ENCODE assay signal across 16 cellular contexts in genomic region chr14:92800525-92800924, GRCh38. TPM values are rescaled to one million over a fixed set of nuclear protein-coding genes. Genes with fewer than 3 reads are reported as not detected.
DNase-seq lines count a peak whose midpoint lies in the region; ATAC-seq and TF ChIP-seq lines count a peak whose summit lies in the region.
"Had no signal": no experiment of that assay in that cellular context is flagged by ENCODE, and none has a peak within 500 bp of the region (broad histone marks: within the 10 kb centered on the region; RNA-seq: fewer than 3 reads in every experiment).

No MANE protein-coding gene starts in this region.

- no peak overlapping the region for H3K4me3 ChIP-seq in IMR-90 (ENCODE audit: insufficient read depth, low read depth, low read length)
- H3K4me3 ChIP-seq in osteoblast (ENCODE audit: insufficient read depth, low read length), result peak overlapping the region; percentile 3
- H3K4me3 ChIP-seq in suprapubic skin, result no peak overlapping the region
- H3K4me3 ChIP-seq: lower lobe of right lung had no signal

- no peak overlapping the region for H3K9ac ChIP-seq in IMR-90 (ENCODE audit: low read depth, low read length)

- H3K36me3 Mint-ChIP-seq in CD4-positive, alpha-beta T cell (ENCODE audit: low read depth), result peaks cover 80% of the 10 kb centered on the region
- H3K36me3 Mint-ChIP-seq in central memory CD8-positive, alpha-beta T cell (ENCODE audit: insufficient read depth), result peaks cover 24% of the 10 kb centered on the region

- peaks cover 88% of the 10 kb centered on the region for H3K79me2 ChIP-seq in osteoblast (ENCODE audit: insufficient read depth, low read length)

- H3K36me3 ChIP-seq in IMR-90 (ENCODE audit: control insufficient read depth, insufficient read depth, low read length) (peaks cover 24% of the 10 kb centered on the region), osteoblast (ENCODE audit: insufficient read depth, low read length) (peaks cover 31% of the 10 kb centered on the region), suprapubic skin (peaks cover 15% of the 10 kb centered on the region)

- peaks cover 40% of the 10 kb centered on the region for H4K20me1 ChIP-seq in IMR-90 (ENCODE audit: insufficient read depth, low read length)
- H4K20me1 ChIP-seq in osteoblast (ENCODE audit: insufficient read depth, low read length), result peaks cover 55% of the 10 kb centered on the region

- intact Hi-C loops in CD4-positive, alpha-beta T cell (cut with DNase I, micrococcal nuclease), result no loop called here
- intact Hi-C loops in IMR-90 (cut with micrococcal nuclease), result loop anchor here (5.0 kb wide), 1 partner anchor 37 kb away; no protein-coding TSS in a partner anchor

- no peak overlapping the region for H4K5ac ChIP-seq in IMR-90 (ENCODE audit: low read depth, low read length)

- no peaks in the 10 kb centered on the region for H3K9me3 ChIP-seq in CD4-positive, alpha-beta T cell (ENCODE audit: control insufficient read depth, low read length)
- H3K9me3 ChIP-seq in IMR-90 (ENCODE audit: control insufficient read depth, insufficient read depth, low read length) (no peaks in the 10 kb centered on the region), osteoblast (ENCODE audit: low read depth, low read length) (no peaks in the 10 kb centered on the region), suprapubic skin (no peaks in the 10 kb centered on the region)
- H3K9me3 ChIP-seq: lower lobe of right lung had no signal

- no peak overlapping the region for H2AFZ ChIP-seq in IMR-90 (replicated peaks; ENCODE audit: low read length, poor library complexity)
- H2AFZ ChIP-seq in osteoblast (ENCODE audit: low read length), result no peak overlapping the region

- in situ Hi-C loops in IMR-90 (cut with MboI; ENCODE audit: low sequenced_read_pairs), result loop anchor here (25.0 kb wide), 1 partner anchor 1313 kb away; no protein-coding TSS in a partner anchor

- no peak overlapping the region for H3K23ac ChIP-seq in IMR-90 (ENCODE audit: low read depth, low read length)

- H3K4ac ChIP-seq in IMR-90 (ENCODE audit: low read depth, low read length), result no peak overlapping the region

- no peak overlapping the region for H2BK15ac ChIP-seq in IMR-90 (ENCODE audit: low read depth, low read length)

- TF ChIP-seq EP300 in suprapubic skin (IDR thresholded peaks at IDR 0.05), result no peak

- CTCF ChIA-PET in CD4-positive, alpha-beta T cell (lab: Charles Lee), result interaction anchor here (1.0 kb wide), 1 partner anchor 25 kb away, joined by 3 read pairs; no protein-coding TSS in a partner anchor
- CTCF ChIA-PET in IMR-90 (lab: Yijun Ruan, JAX), result interaction anchor here (1.5 kb wide), 1 partner anchor 8 kb away, joined by 3 read pairs; no protein-coding TSS in a partner anchor

- TF ChIP-seq CTCF in CD4-positive, alpha-beta T cell (IDR thresholded peaks at IDR 0.05), result no peak
- TF ChIP-seq CTCF in IMR-90 (conservative IDR thresholded peaks at IDR 0.05; ENCODE audit: low read depth, low read length) (no peak), osteoblast (IDR thresholded peaks at IDR 0.05; ENCODE audit: extremely low read depth, low read depth, low read length) (no peak), suprapubic skin (IDR thresholded peaks at IDR 0.05) (no peak)

- dilution Hi-C loops in IMR-90 (cut with HindIII; ENCODE audit: low sequenced_read_pairs, unreplicated experiment), result no loop called here

- H4K8ac ChIP-seq in IMR-90 (ENCODE audit: low read depth in 2 of 2, low read length in 2 of 2), result no peak overlapping the region

- 71% methylated on average over 2 of the region's 3 CpGs; no CpG with 5 or more reads in 1 of the 2 experiments for WGBS in IMR-90 (ENCODE audit: extremely low coverage in 2 of 2, insufficient read length in 1 of 2), 2 experiments
- 35% methylated on average over 3 of the region's 3 CpGs for WGBS in suprapubic skin

- H2BK20ac ChIP-seq in IMR-90 (ENCODE audit: low read depth, low read length), result no peak overlapping the region

- DNase-seq in CD4-positive, alpha-beta T cell, result no peak
- DNase-seq in IMR-90 (no peak), osteoblast (ENCODE audit: insufficient read length, low spot score, missing footprints) (peak; percentile 36), suprapubic skin (ENCODE audit: low spot score in 2 of 2) (no peak)
- no peak for DNase-seq in central memory CD8-positive, alpha-beta T cell (ENCODE audit: low spot score in 2 of 2)
- DNase-seq in central memory CD4-positive, alpha-beta T cell, result no peak
- DNase-seq: activated CD4-positive, alpha-beta T cell treated with anti-CD3 and anti-CD28 coated beads, Interleukin-2, amount 50 U/mL, for 48 hours; caudate nucleus; effector CD8-positive, alpha-beta T cell; head of caudate nucleus; lower lobe of right lung; NCI-H1436 treated with DMSO at 0.1 percent for 48 hours; stimulated activated CD4-positive, alpha-beta T cell treated with anti-CD3 and anti-CD28 coated beads, Interleukin-2, amount 100 ng/mL, for 48 hours; SW 1271 had no signal

- POLR2A ChIA-PET in CD4-positive, alpha-beta T cell (lab: Charles Lee), result interaction anchor here (0.6 to 0.7 kb wide), 2 partner anchors 9 to 13 kb away, joined by 3 read pairs; no protein-coding TSS in a partner anchor
- POLR2A ChIA-PET in IMR-90 (lab: Charles Lee; ENCODE audit: unreplicated experiment), result interaction anchor here (0.6 kb wide), 1 partner anchor 275 kb away, joined by 21 read pairs; no protein-coding TSS in a partner anchor

- H2AK9ac ChIP-seq in IMR-90 (replicated peaks; ENCODE audit: low read depth, low read length, poor library complexity), result no peak overlapping the region

- BruUV-seq in IMR-90 (replicated peaks; lab: Mats Ljungman, UMichigan), result no TSS peak

- no peaks in the 10 kb centered on the region for H3K9me3 Mint-ChIP-seq in CD4-positive, alpha-beta T cell
- H3K9me3 Mint-ChIP-seq in central memory CD8-positive, alpha-beta T cell, result no peaks in the 10 kb centered on the region

- no peak overlapping the region for H3K14ac ChIP-seq in IMR-90 (replicated peaks; ENCODE audit: low read depth, low read length)

- TF ChIP-seq RAD21 in IMR-90 (IDR thresholded peaks at IDR 0.05; ENCODE audit: low read length), result no peak

- H3K9me1 ChIP-seq in IMR-90 (ENCODE audit: insufficient read depth, low read length), result peaks cover 3% of the 10 kb centered on the region; the same call in 1 of the 2 replicates

- no peak overlapping the region for H3K56ac ChIP-seq in IMR-90 (ENCODE audit: extremely low read depth, insufficient read depth, low read length)

- no peak overlapping the region for H2BK5ac ChIP-seq in IMR-90 (ENCODE audit: low read depth, low read length, poor library complexity, severe bottlenecking)

- no peak overlapping the region for H2BK120ac ChIP-seq in IMR-90 (ENCODE audit: low read depth, low read length)

- 0 out of 2 replicates have a peak, but pooled peaks cover 2% of the 10 kb centered on the region for H3K4me1 ChIP-seq in IMR-90 (ENCODE audit: control insufficient read depth, insufficient read depth, low read length)
- peaks cover 10% of the 10 kb centered on the region for H3K4me1 ChIP-seq in osteoblast (ENCODE audit: insufficient read depth, low read length)
- peaks cover 32% of the 10 kb centered on the region for H3K4me1 ChIP-seq in suprapubic skin

- peaks cover 11 to 45% of the 10 kb centered on the region in 2 experiments; a peak in 3 of 4 replicates for H3K79me1 ChIP-seq in IMR-90 (ENCODE audit: low read depth in 1 of 2, low read length in 2 of 2)

- H3K27ac Mint-ChIP-seq in CD4-positive, alpha-beta T cell, result peak overlapping the region; percentile 60
- H3K27ac Mint-ChIP-seq in central memory CD8-positive, alpha-beta T cell (ENCODE audit: low read depth), result no peak overlapping the region

- peak overlapping the region; percentile 70 for H3K4me2 ChIP-seq in IMR-90 (ENCODE audit: low read depth, low read length)
- peak overlapping the region; percentile 41 for H3K4me2 ChIP-seq in osteoblast (ENCODE audit: insufficient read depth, low read length)

- no peak overlapping the region for H3K18ac ChIP-seq in IMR-90 (ENCODE audit: low read depth, low read length)

- H3K27me3 Mint-ChIP-seq in CD4-positive, alpha-beta T cell, result no peaks in the 10 kb centered on the region
- no peaks in the 10 kb centered on the region for H3K27me3 Mint-ChIP-seq in central memory CD8-positive, alpha-beta T cell

- H3K4me1 Mint-ChIP-seq in CD4-positive, alpha-beta T cell (ENCODE audit: low read depth), result peaks cover 77% of the 10 kb centered on the region
- H3K4me1 Mint-ChIP-seq in central memory CD8-positive, alpha-beta T cell, result peaks cover 60% of the 10 kb centered on the region

- TF ChIP-seq POLR2A in IMR-90 (IDR thresholded peaks at IDR 0.05; ENCODE audit: low read depth, low read length) (no peak), suprapubic skin (IDR thresholded peaks at IDR 0.05) (no peak)

- no peak overlapping the region for H2AK5ac ChIP-seq in IMR-90 (ENCODE audit: low read depth, low read length)

- peak overlapping the region; percentile 72 for H3K4me3 Mint-ChIP-seq in CD4-positive, alpha-beta T cell
- H3K4me3 Mint-ChIP-seq in central memory CD8-positive, alpha-beta T cell, result peak overlapping the region; percentile 12

- no peak overlapping the region for H3K27ac ChIP-seq in CD4-positive, alpha-beta T cell (ENCODE audit: low read depth, low read length)
- no peak overlapping the region for H3K27ac ChIP-seq in IMR-90 (ENCODE audit: insufficient read depth, low read length)
- no peak overlapping the region for H3K27ac ChIP-seq in osteoblast (ENCODE audit: low read depth, low read length)
- no peak overlapping the region for H3K27ac ChIP-seq in suprapubic skin
- H3K27ac ChIP-seq: lower lobe of right lung, VCaP had no signal

- no peak for ATAC-seq in CD4-positive, alpha-beta T cell (ENCODE audit: poor library complexity)
- ATAC-seq in IMR-90 (ENCODE audit: low read depth) (no peak), GM21529 (IDR thresholded peaks at IDR 0.05; ENCODE audit: unreplicated experiment) (no peak)
- no peak for ATAC-seq in central memory CD8-positive, alpha-beta T cell (replicated peaks; ENCODE audit: extremely low read depth, poor library complexity, severe bottlenecking)
- ATAC-seq: lower lobe of right lung had no signal

- H4K91ac ChIP-seq in IMR-90 (ENCODE audit: insufficient read depth, low read depth, low read length), result no peak overlapping the region

- no peaks in the 10 kb centered on the region for H3K27me3 ChIP-seq in CD4-positive, alpha-beta T cell (ENCODE audit: control insufficient read depth, insufficient read depth, low read length)
- H3K27me3 ChIP-seq in IMR-90 (ENCODE audit: control insufficient read depth, insufficient read depth, low read length), result no peaks in the 10 kb centered on the region
- H3K27me3 ChIP-seq in osteoblast (ENCODE audit: insufficient read depth, low read length), result no peaks in the 10 kb centered on the region
- no peaks in the 10 kb centered on the region for H3K27me3 ChIP-seq in suprapubic skin

RNA-seq across cellular contexts. Expression of gene GOLGA5, which starts 6.4 kb away (rescaled TPM):
- 1 to 10 TPM; 5.2 to 6.8 TPM for total RNA-seq in CD4-positive, alpha-beta T cell
- total RNA-seq in IMR-90 (2012; rRNA removed) (59.5 and 70.8 TPM in 2 replicates), osteoblast (73.1 and 76.6 TPM in 2 replicates), suprapubic skin (10 to 100 TPM; 26.2 to 35.3 (median 30.8) TPM)
- 30.4 and 35.0 TPM in 2 replicates for polyA plus RNA-seq in IMR-90 (2012; rRNA removed)
- 9.1 and 14.6 TPM in 2 replicates for polyA plus RNA-seq in IMR-90 (2012; cell fraction: cytosol; rRNA removed)
- polyA plus RNA-seq in IMR-90 (2012; cell fraction: nucleus; rRNA removed; ENCODE audit: low replicate concordance), result 2.6 and 20.7 TPM in 2 replicates

RNA-seq across cellular contexts. Expression of gene LGMN, which starts 52.1 kb away (rescaled TPM):
- total RNA-seq in CD4-positive, alpha-beta T cell, result 1 to 10 TPM; 4.5 to 4.9 TPM
- 18.9 and 19.2 TPM in 2 replicates for total RNA-seq in IMR-90 (2012; rRNA removed)
- 37.9 and 39.3 TPM in 2 replicates for polyA plus RNA-seq in IMR-90 (2012; rRNA removed)
- 29.3 and 30.0 TPM in 2 replicates for polyA plus RNA-seq in IMR-90 (2012; cell fraction: cytosol; rRNA removed)
- 23.0 and 24.2 TPM in 2 replicates for polyA plus RNA-seq in IMR-90 (2012; cell fraction: nucleus; rRNA removed; ENCODE audit: low replicate concordance)
- total RNA-seq in osteoblast, result 67.5 and 89.4 TPM in 2 replicates
- total RNA-seq in suprapubic skin, result 10 to 100 TPM; 35.8 to 41.9 (median 39.2) TPM
